8 cellular contexts compared by ENCODE assay signal in the genomic region with DNA sequence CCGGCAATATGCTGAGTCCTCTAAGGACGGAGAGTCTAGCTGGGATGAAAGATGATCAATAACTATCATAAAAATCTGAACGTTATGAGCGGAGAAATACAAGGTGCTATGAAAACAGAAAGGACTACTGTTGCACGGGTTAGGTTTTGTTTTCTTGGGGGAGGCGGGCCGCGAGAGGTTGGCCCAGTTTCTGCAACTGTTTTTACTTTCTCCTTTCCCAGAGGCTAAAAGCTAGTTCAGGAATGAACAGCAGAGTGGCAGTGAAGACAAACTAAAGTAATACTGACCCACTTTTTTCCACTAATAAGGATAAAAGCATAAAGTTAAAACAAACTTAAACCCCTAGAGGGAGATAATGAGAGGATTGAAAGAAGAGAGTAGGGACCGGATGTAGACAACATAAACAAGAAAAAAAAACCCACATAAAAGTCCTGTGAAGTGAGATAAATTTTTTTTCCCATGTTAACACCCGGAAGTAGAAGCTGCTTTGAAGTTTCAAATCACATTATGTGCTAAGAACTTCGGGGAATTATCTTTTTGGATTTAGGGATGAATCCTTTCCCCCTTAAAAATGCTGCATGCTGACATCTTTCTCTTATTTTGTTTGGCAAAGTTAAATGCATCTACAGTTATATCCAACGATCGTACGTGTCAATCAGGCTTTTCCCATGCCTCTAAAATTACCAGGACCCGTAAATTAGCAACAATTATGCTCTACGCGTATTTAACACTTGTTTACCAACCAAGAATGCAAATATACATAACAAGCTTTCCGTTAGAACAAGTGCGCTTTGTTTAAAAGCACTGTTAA. TPM values are rescaled to one million over a fixed set of nuclear protein-coding genes. Genes with fewer than 3 reads are reported as not detected.
DNase-seq lines count a peak whose midpoint lies in the region; ATAC-seq and TF ChIP-seq lines count a peak whose summit lies in the region.

No MANE protein-coding gene starts in this region.

- H3K4me3 ChIP-seq in BJ (ENCODE audit: low read depth, low read length) = peak overlapping the region; percentile 80
- peak overlapping the region; percentile 96 for H3K4me3 ChIP-seq in OCI-LY1 (ENCODE audit: low read depth, low read length, poor library complexity, severe bottlenecking)
- H3K4me3 ChIP-seq in gastroesophageal sphincter = peak overlapping the region; percentile 85 to 90

- H3F3A ChIP-seq in OCI-LY1 (ENCODE audit: insufficient read depth, low read length) = no peaks in the 10 kb centered on the region

- H3K36me3 ChIP-seq in BJ (ENCODE audit: control insufficient read depth, insufficient read depth, low read length) (no peaks in the 10 kb centered on the region), OCI-LY1 (ENCODE audit: insufficient read depth, low read length) (no peaks in the 10 kb centered on the region), gastroesophageal sphincter (no peaks in the 10 kb centered on the region)

- peak overlapping the region; percentile 78 for H3K9ac ChIP-seq in OCI-LY1 (ENCODE audit: low read length)

- peak overlapping the region; percentile 72 for H3K27ac ChIP-seq in OCI-LY1 (ENCODE audit: low read depth, low read length, poor library complexity, severe bottlenecking)
- H3K27ac ChIP-seq in gastroesophageal sphincter = peak overlapping the region; percentile 68 to 100 (median 98)

- no peak for TF ChIP-seq EP300 in gastroesophageal sphincter (IDR thresholded peaks at IDR 0.05)

- H3K27me3 ChIP-seq in BJ (ENCODE audit: control insufficient read depth, insufficient read depth, low read length) (no peaks in the 10 kb centered on the region), OCI-LY1 (ENCODE audit: insufficient read depth, low read length) (no peaks in the 10 kb centered on the region), gastroesophageal sphincter (no peaks in the 10 kb centered on the region)

- H3K9me3 ChIP-seq in OCI-LY1 (ENCODE audit: low read length) (no peaks in the 10 kb centered on the region), gastroesophageal sphincter (no peaks in the 10 kb centered on the region)

- H3K4me3 Mint-ChIP-seq in activated naive CD4-positive, alpha-beta T cell treated with anti-CD3 and anti-CD28 coated beads, Interleukin-2, amount 10 ng/mL, durations not matched to agents 7 days and 5 days = peak overlapping the region; percentile 91
- peak overlapping the region; percentile 79 for H3K4me3 Mint-ChIP-seq in osteocyte (ENCODE audit: unreplicated experiment)

- TF ChIP-seq CTCF in BJ (IDR thresholded peaks at IDR 0.05; ENCODE audit: insufficient read depth, low read depth, low read length) = peak; percentile 53
- TF ChIP-seq CTCF in OCI-LY1 (IDR thresholded peaks at IDR 0.05; ENCODE audit: low read length) = peak; percentile 45; the same call in 1 of the 2 replicates
- peak; percentile 12 to 57 (median 54) for TF ChIP-seq CTCF in gastroesophageal sphincter (IDR thresholded peaks at IDR 0.05)
- peak; percentile 52 for TF ChIP-seq CTCF in osteocyte (IDR thresholded peaks at IDR 0.05)

- POLR2A ChIA-PET in BJ (lab: Charles Lee) = no interaction called here

- TF ChIP-seq POLR2A in gastroesophageal sphincter (IDR thresholded peaks at IDR 0.05) = no peak

- peaks cover 3% of the 10 kb centered on the region for H3K36me3 Mint-ChIP-seq in activated naive CD4-positive, alpha-beta T cell treated with anti-CD3 and anti-CD28 coated beads, Interleukin-2, amount 10 ng/mL, durations not matched to agents 7 days and 5 days
- H3K36me3 Mint-ChIP-seq in osteocyte (ENCODE audit: unreplicated experiment) = no peaks in the 10 kb centered on the region

- peaks cover 28% of the 10 kb centered on the region for H3K79me2 ChIP-seq in OCI-LY1 (ENCODE audit: insufficient read depth, low read length)

- H3K4me1 ChIP-seq in OCI-LY1 (ENCODE audit: insufficient read depth, low read length, severe bottlenecking) (peaks cover 39% of the 10 kb centered on the region), gastroesophageal sphincter (peaks cover 0 to 26% (median 3%) of the 10 kb centered on the region in 3 donors)

- H3K9me3 Mint-ChIP-seq in activated naive CD4-positive, alpha-beta T cell treated with anti-CD3 and anti-CD28 coated beads, Interleukin-2, amount 10 ng/mL, durations not matched to agents 7 days and 5 days = no peaks in the 10 kb centered on the region
- H3K9me3 Mint-ChIP-seq in osteocyte (ENCODE audit: unreplicated experiment) = no peaks in the 10 kb centered on the region

- CTCF ChIA-PET in BJ (lab: Yijun Ruan, JAX) = interaction anchor here (0.6 to 7.3 kb wide), 17 partner anchors 9 to 190 kb away, joined by 3 to 42 read pairs (median 4); no protein-coding TSS in a partner anchor
- CTCF ChIA-PET in activated naive CD4-positive, alpha-beta T cell treated with anti-CD3 and anti-CD28 coated beads, Interleukin-2, amount 10 ng/mL, durations not matched to agents 7 days and 5 days (lab: Charles Lee) = interaction anchor here (0.6 to 7.7 kb wide), 26 partner anchors 15 to 867 kb away, joined by 3 to 60 read pairs (median 4); partner anchors contain the start of gene CFAP54

- peak; percentile 29 for ATAC-seq in GM18861 (IDR thresholded peaks at IDR 0.05; ENCODE audit: unreplicated experiment)
- peak; percentile 31 for ATAC-seq in HG03442 (IDR thresholded peaks at IDR 0.05; ENCODE audit: unreplicated experiment)
- peak; percentile 2 for ATAC-seq in gastroesophageal sphincter

- H2AFZ ChIP-seq in OCI-LY1 (ENCODE audit: low read length) = peak overlapping the region; percentile 98

- H3K27me3 Mint-ChIP-seq in activated naive CD4-positive, alpha-beta T cell treated with anti-CD3 and anti-CD28 coated beads, Interleukin-2, amount 10 ng/mL, durations not matched to agents 7 days and 5 days = peaks cover 6% of the 10 kb centered on the region
- no peaks in the 10 kb centered on the region for H3K27me3 Mint-ChIP-seq in osteocyte (ENCODE audit: unreplicated experiment)

- H3K4me2 ChIP-seq in OCI-LY1 (ENCODE audit: low read length) = peak overlapping the region; percentile 100

- no peaks in the 10 kb centered on the region for H3K9me2 ChIP-seq in OCI-LY1 (ENCODE audit: low read depth, low read length)

- H3K4me1 Mint-ChIP-seq in activated naive CD4-positive, alpha-beta T cell treated with anti-CD3 and anti-CD28 coated beads, Interleukin-2, amount 10 ng/mL, durations not matched to agents 7 days and 5 days = peaks cover 46% of the 10 kb centered on the region
- peaks cover 32% of the 10 kb centered on the region for H3K4me1 Mint-ChIP-seq in osteocyte (ENCODE audit: unreplicated experiment)

- no peaks in the 10 kb centered on the region for H4K20me1 ChIP-seq in OCI-LY1 (ENCODE audit: insufficient read depth, low read length)

- H3K27ac Mint-ChIP-seq in activated naive CD4-positive, alpha-beta T cell treated with anti-CD3 and anti-CD28 coated beads, Interleukin-2, amount 10 ng/mL, durations not matched to agents 7 days and 5 days = peak overlapping the region; percentile 99
- H3K27ac Mint-ChIP-seq in osteocyte (ENCODE audit: unreplicated experiment) = peak overlapping the region; percentile 87

- WGBS in gastroesophageal sphincter (ENCODE audit: low coverage in 1 of 2), 2 donors = 9% methylated on average over 18 to 19 of the region's 19 CpGs

- DNase-seq in BJ (ENCODE audit: low read depth) (peak; percentile 60), osteocyte (ENCODE audit: extremely low spot score, unreplicated experiment) (no peak), NCI-H1048 (lab: John Stamatoyannopoulos, UW) (no peak)
- DNase-seq in activated naive CD4-positive, alpha-beta T cell treated with anti-CD3 and anti-CD28 coated beads, Interleukin-2, amount 10 ng/mL, durations not matched to agents 7 days and 5 days = peak; percentile 62

RNA-seq across cellular contexts. Expression of gene CDK17, which starts 1.0 kb away (rescaled TPM):
- polyA plus RNA-seq in BJ (2011; rRNA removed) = 14.8 and 32.8 TPM in 2 replicates
- 49.5 and 64.4 TPM in 2 replicates for polyA minus RNA-seq in BJ (2011; rRNA and poly(A)+ RNA removed)
- total RNA-seq in gastroesophageal sphincter = 10 to 100 TPM; 54.4 to 77.9 (median 62.9) TPM
- total RNA-seq in osteocyte = 33.8 and 37.2 TPM in 2 replicates

Comparison
In these comparisons a context has a peak if more than half of its experiments do, and no peak if none do; other contexts are left out.
1. DNase-seq: peak in BJ (single experiment) and activated naive CD4-positive, alpha-beta T cell treated with anti-CD3 and anti-CD28 coated beads, Interleukin-2, amount 10 ng/mL, durations not matched to agents 7 days and 5 days (single experiment); none in osteocyte (single experiment) and NCI-H1048 (single experiment).
2. Peak in every context shown above with its lines, with median percentiles within 50 percentile points of each other: H3K4me3 ChIP-seq, CTCF ChIP-seq and ATAC-seq.